ENCODE assay signal across 40 cellular contexts in genomic region chr1:63379583-63379982, GRCh38. TPM values are rescaled to one million over a fixed set of nuclear protein-coding genes. Genes with fewer than 3 reads are reported as not detected.
"Had no signal": no experiment of that assay in that cellular context is flagged by ENCODE, and none has a peak within 500 bp of the region (broad histone marks: within the 10 kb centered on the region; RNA-seq: fewer than 3 reads in every experiment).

No MANE protein-coding gene starts in this region.

- H3K36me3 ChIP-seq: adrenal gland, brain microvascular endothelial cell, breast epithelium had no signal

- ATAC-seq: activated CD4-positive, alpha-beta T cell treated with anti-CD3 and anti-CD28 coated beads for 36 hours; activated CD4-positive, CD25-positive, alpha-beta regulatory T cell treated with anti-CD3 and anti-CD28 coated beads, Interleukin-2, amount 50 U/mL, for 24 hours; activated CD8-positive, alpha-beta T cell treated with anti-CD3 and anti-CD28 coated beads for 36 hours; activated naive CD4-positive, alpha-beta T cell treated with anti-CD3 and anti-CD28 coated beads, Interleukin-2, amount 50 U/mL, for 72 hours; activated T-cell treated with anti-CD3 and anti-CD28 coated beads, Interleukin-2, amount 50 U/mL, for 4 hours; activated T-cell treated with anti-CD3 and anti-CD28 coated beads, Interleukin-2, amount 50 U/mL, for 72 hours; activated T-helper 17 cell treated with anti-CD3 and anti-CD28 coated beads, Interleukin-2, amount 50 U/mL, for 72 hours; body of pancreas had no signal

- H3K4me1 ChIP-seq: adrenal gland, body of pancreas, breast epithelium had no signal

- FAIRE-seq: TTC549 had no signal

- H3K9me3 ChIP-seq: adrenal gland, body of pancreas, breast epithelium had no signal

- H3K27ac ChIP-seq: adrenal gland, body of pancreas, brain microvascular endothelial cell, breast epithelium, VCaP had no signal

- H3K27me3 Mint-ChIP-seq: activated CD4-positive, alpha-beta memory T cell treated with anti-CD3 and anti-CD28 coated beads for 36 hours; activated CD4-positive, alpha-beta T cell treated with anti-CD3 and anti-CD28 coated beads for 36 hours; activated CD8-positive, alpha-beta T cell treated with anti-CD3 and anti-CD28 coated beads for 36 hours; activated naive CD8-positive, alpha-beta T cell treated with anti-CD3 and anti-CD28 coated beads for 36 hours; activated T-helper 17 cell treated with anti-CD3 and anti-CD28 coated beads, Interleukin-2, amount 50 U/mL, for 72 hours had no signal

- H3K27ac Mint-ChIP-seq: activated CD4-positive, alpha-beta memory T cell treated with anti-CD3 and anti-CD28 coated beads for 36 hours; activated CD4-positive, alpha-beta T cell treated with anti-CD3 and anti-CD28 coated beads for 36 hours; activated CD8-positive, alpha-beta T cell treated with anti-CD3 and anti-CD28 coated beads for 36 hours; activated naive CD4-positive, alpha-beta T cell treated with anti-CD3 and anti-CD28 coated beads for 36 hours; activated naive CD4-positive, alpha-beta T cell treated with anti-CD3 and anti-CD28 coated beads, Interleukin-2, amount 50 U/mL, for 72 hours; activated naive CD8-positive, alpha-beta T cell treated with anti-CD3 and anti-CD28 coated beads for 36 hours; T-helper 1 cell treated with Interleukin-12 subunit alpha and Interleukin-12 subunit beta and Interleukin-4 antibody, amounts not matched to agents 30 μg/mL and 1 μg/mL, for 36 hours; T-helper 2 cell treated with Interferon-gamma antibody and Interleukin-4, amounts not matched to agents 5 μg/mL and 100 μg/mL, for 36 hours had no signal

- H3K4me3 ChIP-seq: adrenal gland, body of pancreas, breast epithelium had no signal

- DNase-seq: activated CD4-positive, alpha-beta memory T cell treated with anti-CD3 and anti-CD28 coated beads for 36 hours; activated CD4-positive, alpha-beta T cell treated with anti-CD3 and anti-CD28 coated beads for 1 hour; activated CD4-positive, alpha-beta T cell treated with anti-CD3 and anti-CD28 coated beads for 36 hours; activated CD4-positive, alpha-beta T cell treated with anti-CD3 and anti-CD28 coated beads for 48 hours; activated CD4-positive, alpha-beta T cell treated with anti-CD3 and anti-CD28 coated beads, Interleukin-2, amount 50 U/mL, for 1 hour; activated CD4-positive, alpha-beta T cell treated with anti-CD3 and anti-CD28 coated beads, Interleukin-2, amount 50 U/mL, for 4 hours; activated CD4-positive, CD25-positive, alpha-beta regulatory T cell; activated CD8-positive, alpha-beta memory T cell treated with anti-CD3 and anti-CD28 coated beads, Interleukin-2, amount 50 U/mL, for 4 hours; activated CD8-positive, alpha-beta T cell treated with anti-CD3 and anti-CD28 coated beads for 36 hours; activated effector memory CD4-positive, alpha-beta T cell treated with anti-CD3 and anti-CD28 coated beads, Interleukin-2, amount 50 U/mL, for 16 hours; activated gamma-delta T cell treated with Interleukin-2 at 50 U/mL for 16 hours; activated naive CD4-positive, alpha-beta T cell; activated naive CD4-positive, alpha-beta T cell treated with anti-CD3 and anti-CD28 coated beads for 36 hours; activated naive CD4-positive, alpha-beta T cell treated with anti-CD3 and anti-CD28 coated beads, Interleukin-2, amount 50 U/mL, for 16 hours; activated naive CD8-positive, alpha-beta T cell treated with anti-CD3 and anti-CD28 coated beads for 36 hours; activated T-cell treated with anti-CD3 and anti-CD28 coated beads for 4 hours; activated T-cell treated with anti-CD3 and anti-CD28 coated beads, Interleukin-2, amount 50 U/mL, for 1 hour; activated T-cell treated with anti-CD3 and anti-CD28 coated beads, Interleukin-2, amount 50 U/mL, for 4 hours; activated T-cell treated with anti-CD3 and anti-CD28 coated beads, Interleukin-2, amount 50 U/mL, for 72 hours; adrenal gland; amniotic stem cell; aorta; body of pancreas; brain microvascular endothelial cell; central memory CD4-positive, alpha-beta T cell; T-helper 1 cell; T-helper 2 cell; T-helper 9 cell had no signal

- H3K9me3 Mint-ChIP-seq: activated CD4-positive, alpha-beta memory T cell treated with anti-CD3 and anti-CD28 coated beads for 36 hours; activated naive CD4-positive, alpha-beta T cell treated with anti-CD3 and anti-CD28 coated beads for 36 hours; activated naive CD4-positive, alpha-beta T cell treated with anti-CD3 and anti-CD28 coated beads, Interleukin-2, amount 50 U/mL, for 72 hours; activated T-cell treated with anti-CD3 and anti-CD28 coated beads, Interleukin-2, amount 50 U/mL, for 4 hours; activated T-cell treated with anti-CD3 and anti-CD28 coated beads, Interleukin-2, amount 50 U/mL, for 72 hours; activated T-helper 17 cell treated with anti-CD3 and anti-CD28 coated beads, Interleukin-2, amount 50 U/mL, for 72 hours; T-helper 1 cell treated with Interleukin-12 subunit alpha and Interleukin-12 subunit beta and Interleukin-4 antibody, amounts not matched to agents 30 μg/mL and 1 μg/mL, for 36 hours had no signal

- H3K27me3 ChIP-seq: adrenal gland, body of pancreas, brain microvascular endothelial cell, breast epithelium had no signal

- H3K4me3 Mint-ChIP-seq: activated CD4-positive, alpha-beta memory T cell treated with anti-CD3 and anti-CD28 coated beads for 36 hours; activated CD4-positive, alpha-beta T cell treated with anti-CD3 and anti-CD28 coated beads for 36 hours; activated CD8-positive, alpha-beta T cell treated with anti-CD3 and anti-CD28 coated beads for 36 hours; activated naive CD4-positive, alpha-beta T cell treated with anti-CD3 and anti-CD28 coated beads for 36 hours; activated naive CD8-positive, alpha-beta T cell treated with anti-CD3 and anti-CD28 coated beads for 36 hours; activated T-cell treated with anti-CD3 and anti-CD28 coated beads, Interleukin-2, amount 50 U/mL, for 4 hours; activated T-cell treated with anti-CD3 and anti-CD28 coated beads, Interleukin-2, amount 50 U/mL, for 72 hours; activated T-helper 1 cell treated with anti-CD3 and anti-CD28 coated beads, Interleukin-12 subunit alpha, Interleukin-12 subunit beta, Interleukin-2, Interleukin-4 antibody, amounts not matched to agents 30 ng/mL and 10 ng/mL and 1 ng/mL, durations not matched to agents 14 hours and 24 hours and 36 hours; activated T-helper 17 cell treated with anti-CD3 and anti-CD28 coated beads, Interleukin-2, amount 50 U/mL, for 72 hours; T-helper 1 cell treated with Interleukin-12 subunit alpha and Interleukin-12 subunit beta and Interleukin-4 antibody, amounts not matched to agents 30 μg/mL and 1 μg/mL, for 36 hours; T-helper 2 cell treated with Interferon-gamma antibody and Interleukin-4, amounts not matched to agents 5 μg/mL and 100 μg/mL, for 36 hours had no signal

RNA-seq across cellular contexts. Expression of gene FOXD3, which starts 57.2 kb away (rescaled TPM):
- total RNA-seq: activated CD4-positive, alpha-beta memory T cell treated with anti-CD3 and anti-CD28 coated beads for 36 hours; activated CD4-positive, alpha-beta T cell treated with anti-CD3 and anti-CD28 coated beads for 36 hours; activated CD8-positive, alpha-beta memory T cell treated with anti-CD3 and anti-CD28 coated beads for 36 hours; activated CD8-positive, alpha-beta T cell treated with anti-CD3 and anti-CD28 coated beads for 36 hours; activated naive CD4-positive, alpha-beta T cell treated with anti-CD3 and anti-CD28 coated beads for 36 hours; activated naive CD4-positive, alpha-beta T cell treated with anti-CD3 and anti-CD28 coated beads, Interleukin-2, amount 50 U/mL, for 72 hours; activated naive CD8-positive, alpha-beta T cell treated with anti-CD3 and anti-CD28 coated beads for 36 hours; activated T-cell treated with anti-CD3 and anti-CD28 coated beads, Interleukin-2, amount 50 U/mL, for 4 hours; activated T-cell treated with anti-CD3 and anti-CD28 coated beads, Interleukin-2, amount 50 U/mL, for 72 hours; activated T-helper 1 cell treated with anti-CD3 and anti-CD28 coated beads, Interleukin-12 subunit alpha, Interleukin-12 subunit beta, Interleukin-2, Interleukin-4 antibody, amounts not matched to agents 30 ng/mL and 10 ng/mL and 1 ng/mL, durations not matched to agents 14 hours and 24 hours and 36 hours; activated T-helper 17 cell treated with anti-CD3 and anti-CD28 coated beads, Interleukin-2, amount 50 U/mL, for 72 hours; astrocyte; breast epithelium; cerebellum had no signal
- polyA plus RNA-seq: aorta had no signal
